In genomic region chrX:67346225-67346624, GRCh38 we compare ENCODE assay signal across 39 cellular contexts.
"Had no signal": no experiment of that assay in that cellular context is flagged by ENCODE, and none has a peak within 500 bp of the region (broad histone marks: within the 10 kb centered on the region; RNA-seq: fewer than 3 reads in every experiment).

No MANE protein-coding gene starts in this region.

- ATAC-seq: activated naive CD4-positive, alpha-beta T cell treated with anti-CD3 and anti-CD28 coated beads, Interleukin-2, amount 50 U/mL, for 72 hours; activated naive CD8-positive, alpha-beta T cell treated with anti-CD3 and anti-CD28 coated beads, Interleukin-2, amount 50 U/mL, for 24 hours; activated T-cell treated with anti-CD3 and anti-CD28 coated beads, Interleukin-2, amount 50 U/mL, for 4 hours; activated T-cell treated with anti-CD3 and anti-CD28 coated beads, Interleukin-2, amount 50 U/mL, for 72 hours; activated T-helper 17 cell treated with anti-CD3 and anti-CD28 coated beads, Interleukin-2, amount 50 U/mL, for 72 hours; body of pancreas had no signal

- H3K9me3 ChIP-seq: adrenal gland, ascending aorta, body of pancreas, breast epithelium had no signal

- H3K27me3 ChIP-seq: ascending aorta, body of pancreas, brain microvascular endothelial cell, cardiac muscle cell had no signal

- H3K4me1 ChIP-seq: adrenal gland, ascending aorta, body of pancreas, breast epithelium had no signal

- H3K9me3 Mint-ChIP-seq: activated naive CD4-positive, alpha-beta T cell treated with anti-CD3 and anti-CD28 coated beads for 36 hours; activated naive CD4-positive, alpha-beta T cell treated with anti-CD3 and anti-CD28 coated beads, Interleukin-2, amount 10 ng/mL, durations not matched to agents 7 days and 5 days; activated naive CD4-positive, alpha-beta T cell treated with anti-CD3 and anti-CD28 coated beads, Interleukin-2, amount 50 U/mL, for 24 hours; activated naive CD4-positive, alpha-beta T cell treated with anti-CD3 and anti-CD28 coated beads, Interleukin-2, amount 50 U/mL, for 72 hours; activated naive CD8-positive, alpha-beta T cell treated with anti-CD3 and anti-CD28 coated beads for 36 hours; activated naive CD8-positive, alpha-beta T cell treated with anti-CD3 and anti-CD28 coated beads, Interleukin-2, amount 10 ng/mL, durations not matched to agents 7 days and 5 days; activated naive CD8-positive, alpha-beta T cell treated with anti-CD3 and anti-CD28 coated beads, Interleukin-2, amount 50 U/mL, for 24 hours; activated T-cell treated with anti-CD3 and anti-CD28 coated beads, Interleukin-2, amount 50 U/mL, for 24 hours; activated T-cell treated with anti-CD3 and anti-CD28 coated beads, Interleukin-2, amount 50 U/mL, for 4 hours; activated T-cell treated with anti-CD3 and anti-CD28 coated beads, Interleukin-2, amount 50 U/mL, for 72 hours; activated T-helper 1 cell treated with anti-CD3 and anti-CD28 coated beads, Interleukin-12 subunit alpha, Interleukin-12 subunit beta, Interleukin-2, Interleukin-4 antibody, amounts not matched to agents 30 ng/mL and 10 ng/mL and 1 ng/mL, durations not matched to agents 14 hours and 24 hours and 36 hours; activated T-helper 17 cell treated with anti-CD3 and anti-CD28 coated beads, Interleukin-2, amount 50 U/mL, for 72 hours; brain had no signal

- FAIRE-seq: bronchial epithelial cell had no signal

- H3K27ac Mint-ChIP-seq: activated naive CD4-positive, alpha-beta T cell treated with anti-CD3 and anti-CD28 coated beads for 36 hours; activated naive CD4-positive, alpha-beta T cell treated with anti-CD3 and anti-CD28 coated beads, Interleukin-2, amount 10 ng/mL, durations not matched to agents 7 days and 5 days; activated naive CD4-positive, alpha-beta T cell treated with anti-CD3 and anti-CD28 coated beads, Interleukin-2, amount 50 U/mL, for 24 hours; activated naive CD4-positive, alpha-beta T cell treated with anti-CD3 and anti-CD28 coated beads, Interleukin-2, amount 50 U/mL, for 72 hours; activated naive CD8-positive, alpha-beta T cell; activated naive CD8-positive, alpha-beta T cell treated with anti-CD3 and anti-CD28 coated beads for 36 hours; activated naive CD8-positive, alpha-beta T cell treated with anti-CD3 and anti-CD28 coated beads, Interleukin-2, amount 10 ng/mL, durations not matched to agents 7 days and 5 days; activated naive CD8-positive, alpha-beta T cell treated with anti-CD3 and anti-CD28 coated beads, Interleukin-2, amount 50 U/mL, for 24 hours; activated T-cell treated with anti-CD3 and anti-CD28 coated beads, Interleukin-2, amount 50 U/mL, for 24 hours; activated T-cell treated with anti-CD3 and anti-CD28 coated beads, Interleukin-2, amount 50 U/mL, for 72 hours; activated T-helper 1 cell treated with anti-CD3 and anti-CD28 coated beads, Interleukin-12 subunit alpha, Interleukin-12 subunit beta, Interleukin-2, Interleukin-4 antibody, amounts not matched to agents 30 ng/mL and 10 ng/mL and 1 ng/mL, durations not matched to agents 14 hours and 24 hours and 36 hours; activated T-helper 17 cell treated with anti-CD3 and anti-CD28 coated beads, Interleukin-2, amount 50 U/mL, for 72 hours; activated T-helper 2 cell treated with anti-CD3 and anti-CD28 coated beads, Interferon-gamma antibody, Interleukin-2, Interleukin-4, amounts not matched to agents 10 μg/mL and 5 μg/mL and 100 μg/mL, durations not matched to agents 14 hours and 24 hours and 36 hours; brain had no signal

- H3K4me1 Mint-ChIP-seq: activated naive CD4-positive, alpha-beta T cell treated with anti-CD3 and anti-CD28 coated beads, Interleukin-2, amount 10 ng/mL, durations not matched to agents 7 days and 5 days; activated naive CD4-positive, alpha-beta T cell treated with anti-CD3 and anti-CD28 coated beads, Interleukin-2, amount 50 U/mL, for 24 hours; activated naive CD8-positive, alpha-beta T cell treated with anti-CD3 and anti-CD28 coated beads for 36 hours; activated naive CD8-positive, alpha-beta T cell treated with anti-CD3 and anti-CD28 coated beads, Interleukin-2, amount 10 ng/mL, durations not matched to agents 7 days and 5 days; activated naive CD8-positive, alpha-beta T cell treated with anti-CD3 and anti-CD28 coated beads, Interleukin-2, amount 50 U/mL, for 24 hours; activated T-helper 17 cell treated with anti-CD3 and anti-CD28 coated beads, Interleukin-2, amount 50 U/mL, for 72 hours; brain; central memory CD8-positive, alpha-beta T cell had no signal

- H3K36me3 ChIP-seq: adrenal gland, ascending aorta, brain microvascular endothelial cell, breast epithelium, cardiac muscle cell had no signal

- H3K36me3 Mint-ChIP-seq: activated naive CD4-positive, alpha-beta T cell treated with anti-CD3 and anti-CD28 coated beads, Interleukin-2, amount 10 ng/mL, durations not matched to agents 7 days and 5 days; activated naive CD4-positive, alpha-beta T cell treated with anti-CD3 and anti-CD28 coated beads, Interleukin-2, amount 50 U/mL, for 24 hours; activated naive CD4-positive, alpha-beta T cell treated with anti-CD3 and anti-CD28 coated beads, Interleukin-2, amount 50 U/mL, for 72 hours; activated naive CD8-positive, alpha-beta T cell; activated naive CD8-positive, alpha-beta T cell treated with anti-CD3 and anti-CD28 coated beads for 36 hours; activated naive CD8-positive, alpha-beta T cell treated with anti-CD3 and anti-CD28 coated beads, Interleukin-2, amount 10 ng/mL, durations not matched to agents 7 days and 5 days; brain had no signal

- H3K27me3 Mint-ChIP-seq: activated naive CD4-positive, alpha-beta T cell treated with anti-CD3 and anti-CD28 coated beads, Interleukin-2, amount 10 ng/mL, durations not matched to agents 7 days and 5 days; activated naive CD4-positive, alpha-beta T cell treated with anti-CD3 and anti-CD28 coated beads, Interleukin-2, amount 50 U/mL, for 24 hours; activated naive CD8-positive, alpha-beta T cell; activated naive CD8-positive, alpha-beta T cell treated with anti-CD3 and anti-CD28 coated beads for 36 hours; activated naive CD8-positive, alpha-beta T cell treated with anti-CD3 and anti-CD28 coated beads, Interleukin-2, amount 10 ng/mL, durations not matched to agents 7 days and 5 days; activated naive CD8-positive, alpha-beta T cell treated with anti-CD3 and anti-CD28 coated beads, Interleukin-2, amount 50 U/mL, for 24 hours; activated T-helper 17 cell treated with anti-CD3 and anti-CD28 coated beads, Interleukin-2, amount 50 U/mL, for 72 hours; brain; central memory CD8-positive, alpha-beta T cell had no signal

- H3K4me3 ChIP-seq: adrenal gland, ascending aorta, body of pancreas, breast epithelium, cardiac muscle cell had no signal

- H3K4me3 Mint-ChIP-seq: activated naive CD4-positive, alpha-beta T cell treated with anti-CD3 and anti-CD28 coated beads for 36 hours; activated naive CD4-positive, alpha-beta T cell treated with anti-CD3 and anti-CD28 coated beads, Interleukin-2, amount 10 ng/mL, durations not matched to agents 7 days and 5 days; activated naive CD4-positive, alpha-beta T cell treated with anti-CD3 and anti-CD28 coated beads, Interleukin-2, amount 50 U/mL, for 24 hours; activated naive CD8-positive, alpha-beta T cell; activated naive CD8-positive, alpha-beta T cell treated with anti-CD3 and anti-CD28 coated beads for 36 hours; activated naive CD8-positive, alpha-beta T cell treated with anti-CD3 and anti-CD28 coated beads, Interleukin-2, amount 10 ng/mL, durations not matched to agents 7 days and 5 days; activated naive CD8-positive, alpha-beta T cell treated with anti-CD3 and anti-CD28 coated beads, Interleukin-2, amount 50 U/mL, for 24 hours; activated T-cell treated with anti-CD3 and anti-CD28 coated beads, Interleukin-2, amount 50 U/mL, for 24 hours; activated T-cell treated with anti-CD3 and anti-CD28 coated beads, Interleukin-2, amount 50 U/mL, for 4 hours; activated T-cell treated with anti-CD3 and anti-CD28 coated beads, Interleukin-2, amount 50 U/mL, for 72 hours; activated T-helper 1 cell treated with anti-CD3 and anti-CD28 coated beads, Interleukin-12 subunit alpha, Interleukin-12 subunit beta, Interleukin-2, Interleukin-4 antibody, amounts not matched to agents 30 ng/mL and 10 ng/mL and 1 ng/mL, durations not matched to agents 14 hours and 24 hours and 36 hours; activated T-helper 17 cell treated with anti-CD3 and anti-CD28 coated beads, Interleukin-2, amount 50 U/mL, for 72 hours; brain; central memory CD8-positive, alpha-beta T cell had no signal

- DNase-seq: activated effector memory CD4-positive, alpha-beta T cell treated with anti-CD3 and anti-CD28 coated beads, Interleukin-2, amount 50 U/mL, for 16 hours; activated effector memory CD4-positive, alpha-beta T cell treated with Interleukin-2 at 50 U/mL for 16 hours; activated gamma-delta T cell; activated gamma-delta T cell treated with Interleukin-2 at 50 U/mL for 16 hours; activated naive CD4-positive, alpha-beta T cell; activated naive CD4-positive, alpha-beta T cell treated with anti-CD3 and anti-CD28 coated beads for 36 hours; activated naive CD4-positive, alpha-beta T cell treated with anti-CD3 and anti-CD28 coated beads, Interleukin-2, amount 10 ng/mL, durations not matched to agents 7 days and 5 days; activated naive CD4-positive, alpha-beta T cell treated with anti-CD3 and anti-CD28 coated beads, Interleukin-2, amount 50 U/mL, for 16 hours; activated naive CD4-positive, alpha-beta T cell treated with Interleukin-2 at 50 U/mL for 16 hours; activated naive CD8-positive, alpha-beta T cell treated with anti-CD3 and anti-CD28 coated beads for 36 hours; activated naive CD8-positive, alpha-beta T cell treated with anti-CD3 and anti-CD28 coated beads, Interleukin-2, amount 10 ng/mL, durations not matched to agents 7 days and 5 days; activated naive CD8-positive, alpha-beta T cell treated with anti-CD3 and anti-CD28 coated beads, Interleukin-2, amount 50 U/mL, for 24 hours; activated T-cell treated with anti-CD3 and anti-CD28 coated beads, Interleukin-2, amount 50 U/mL, for 1 hour; activated T-cell treated with anti-CD3 and anti-CD28 coated beads, Interleukin-2, amount 50 U/mL, for 24 hours; activated T-cell treated with anti-CD3 and anti-CD28 coated beads, Interleukin-2, amount 50 U/mL, for 4 hours; activated T-cell treated with anti-CD3 and anti-CD28 coated beads, Interleukin-2, amount 50 U/mL, for 48 hours; activated T-cell treated with anti-CD3 and anti-CD28 coated beads, Interleukin-2, amount 50 U/mL, for 72 hours; adrenal gland; amniotic stem cell; amygdala; anterior cingulate cortex; aorta; brain microvascular endothelial cell; caudate nucleus; central memory CD4-positive, alpha-beta T cell; cerebellar nuclear complex had no signal

- H3K27ac ChIP-seq: adrenal gland, ascending aorta, body of pancreas, brain microvascular endothelial cell, breast epithelium, cardiac muscle cell had no signal
